Comparison of ENCODE assay signal across 16 cellular contexts in the genomic region with DNA sequence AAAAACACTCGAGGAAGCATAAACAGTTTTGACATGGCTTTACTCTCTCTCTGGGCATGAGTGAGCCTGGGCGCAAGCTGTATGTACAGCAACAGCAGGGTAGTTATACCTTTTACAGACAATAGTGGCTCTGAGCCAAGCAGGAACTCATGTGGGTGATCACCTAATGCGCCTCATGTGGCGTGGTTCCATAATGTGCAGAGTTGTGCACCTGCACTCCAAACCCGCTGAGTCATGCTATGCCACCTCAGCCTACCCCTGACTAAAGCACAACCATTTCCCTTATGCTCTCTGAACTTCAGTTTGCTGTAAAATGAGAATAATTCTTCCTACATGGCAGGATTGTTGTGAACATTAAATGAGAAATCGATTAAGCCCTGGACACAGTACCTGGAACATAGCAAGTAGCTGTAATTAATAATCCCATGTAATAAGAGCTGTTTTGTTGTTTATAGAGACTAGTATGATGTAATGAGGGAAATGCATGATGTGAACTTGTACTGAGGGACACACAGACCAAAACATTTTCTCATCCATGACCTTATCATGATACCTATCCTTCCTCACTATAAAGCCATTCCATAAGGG.
DNase-seq lines count a peak whose midpoint lies in the region; ATAC-seq and TF ChIP-seq lines count a peak whose summit lies in the region.
"Had no signal": no experiment of that assay in that cellular context is flagged by ENCODE, and none has a peak within 500 bp of the region (broad histone marks: within the 10 kb centered on the region; RNA-seq: fewer than 3 reads in every experiment).

No MANE protein-coding gene starts in this region.

- ATAC-seq in Panc1, result no peak
- ATAC-seq in psoas muscle, result no peak
- ATAC-seq in HG02885 (IDR thresholded peaks at IDR 0.05; ENCODE audit: poor library complexity, unreplicated experiment), result no peak
- ATAC-seq: activated CD4-positive, CD25-positive, alpha-beta regulatory T cell treated with anti-CD3 and anti-CD28 coated beads, Interleukin-2, amount 50 U/mL, for 24 hours; activated T-helper 17 cell treated with anti-CD3 and anti-CD28 coated beads, Interleukin-2, amount 50 U/mL, for 72 hours; stimulated activated naive CD8-positive, alpha-beta T cell treated with anti-CD3 and anti-CD28 coated beads, Interleukin-15, Interleukin-2, amounts not matched to agents 100 U/mL and 50 U/mL, for 24 hours had no signal

- H3K27ac ChIP-seq in Panc1 (ENCODE audit: low read length) (peak overlapping the region; percentile 68; the same call in 1 of the 2 replicates), psoas muscle (no peak overlapping the region), ascending aorta (no peak overlapping the region)
- H3K27ac ChIP-seq: BLaER1, brain microvascular endothelial cell had no signal

- H3K36me3 ChIP-seq in Panc1 (ENCODE audit: control insufficient read depth, insufficient read depth, low read length) (no peaks in the 10 kb centered on the region), psoas muscle (ENCODE audit: insufficient read depth in 1 of 2, low read depth in 1 of 2) (no peaks in the 10 kb centered on the region), ascending aorta (no peaks in the 10 kb centered on the region)
- H3K36me3 ChIP-seq: brain microvascular endothelial cell had no signal

- intact Hi-C loops in Panc1 (cut with micrococcal nuclease; ENCODE audit: unreplicated experiment) (no loop called here), psoas muscle (cut with DNase I) (loop anchor here in 1 of 2 donors (10.0 kb wide), 1 partner anchor 193 kb away; no protein-coding TSS in a partner anchor), ascending aorta (cut with DNase I) (no loop called here)

- H3K9me3 ChIP-seq in Panc1 (ENCODE audit: control insufficient read depth, insufficient read depth, low read depth, low read length) (no peaks in the 10 kb centered on the region; the same call in 1 of the 2 replicates), psoas muscle (no peaks in the 10 kb centered on the region), ascending aorta (no peaks in the 10 kb centered on the region)

- DNase-seq in A172 (ENCODE audit: low spot score), result peak; percentile 25
- DNase-seq in Daoy (ENCODE audit: low read depth), result peak; percentile 25
- no peak for DNase-seq in Panc1 (ENCODE audit: low read depth, low spot score)
- DNase-seq in erythroblast (lab: John Stamatoyannopoulos, UW), result peak; percentile 51 to 64
- no peak for DNase-seq in psoas muscle
- DNase-seq in ascending aorta (ENCODE audit: low spot score in 2 of 2), result no peak
- no peak for DNase-seq in HEK293T (ENCODE audit: extremely low spot score)
- DNase-seq: brain microvascular endothelial cell; Kasumi-1; NCI-H446 treated with DMSO at 0.1 percent for 48 hours; stimulated activated CD4-positive, alpha-beta T cell treated with anti-CD3 and anti-CD28 coated beads, Interleukin-2, amount 100 ng/mL, for 48 hours; stimulated activated naive CD8-positive, alpha-beta T cell treated with anti-CD3 and anti-CD28 coated beads, Interleukin-15, Interleukin-2, amounts not matched to agents 100 U/mL and 50 U/mL, for 24 hours had no signal

- in situ Hi-C loops in Panc1 (cut with HindIII; ENCODE audit: low pct_unique_long_range_greater_than_20kb, low sequenced_read_pairs), result no loop called here

- POLR2A ChIA-PET in Panc1 (lab: Charles Lee), result no interaction called here
- POLR2A ChIA-PET in HEK293T (lab: Yijun Ruan, JAX), result interaction anchor here (0.7 kb wide), 1 partner anchor 15 kb away, joined by 3 read pairs; no protein-coding TSS in a partner anchor

- BruUV-seq in Panc1 (replicated peaks; lab: Mats Ljungman, UMichigan), result no TSS peak

- WGBS in psoas muscle, 3 donors, result 93 to 95% (median 95%) methylated on average over 6 of the region's 6 CpGs

- H3K27me3 ChIP-seq in Panc1 (ENCODE audit: control insufficient read depth, insufficient read depth, low read length), result no peaks in the 10 kb centered on the region
- H3K27me3 ChIP-seq in psoas muscle (ENCODE audit: insufficient read depth in 3 of 3, low read length in 2 of 3), result no peaks in the 10 kb centered on the region
- no peaks in the 10 kb centered on the region for H3K27me3 ChIP-seq in ascending aorta
- H3K27me3 ChIP-seq: BLaER1, brain microvascular endothelial cell had no signal

- no peak overlapping the region for H3K4me3 ChIP-seq in Panc1 (ENCODE audit: low read depth in 2 of 2, low read length in 2 of 2)
- H3K4me3 ChIP-seq in psoas muscle, result no peak overlapping the region
- H3K4me3 ChIP-seq in ascending aorta, result no peak overlapping the region
- H3K4me3 ChIP-seq: BLaER1 had no signal

- no peak for TF ChIP-seq POLR2A in erythroblast (IDR thresholded peaks at IDR 0.05; ENCODE audit: low read length)

- H3K4me1 ChIP-seq in Panc1 (ENCODE audit: control insufficient read depth, insufficient read depth, low read length) (peaks cover 12% of the 10 kb centered on the region; the same call in 1 of the 2 replicates), psoas muscle (no peaks in the 10 kb centered on the region), ascending aorta (no peaks in the 10 kb centered on the region)
- H3K4me1 ChIP-seq: BLaER1 had no signal

- TF ChIP-seq CTCF in Panc1 (IDR thresholded peaks at IDR 0.05), result no peak
- no peak for TF ChIP-seq CTCF in psoas muscle (IDR thresholded peaks at IDR 0.05)
- no peak for TF ChIP-seq CTCF in ascending aorta (IDR thresholded peaks at IDR 0.05)

- CTCF ChIA-PET in Panc1 (lab: Charles Lee), result no interaction called here
- CTCF ChIA-PET in HEK293T (lab: Yijun Ruan, JAX), result interaction anchor here (0.6 kb wide), 1 partner anchor 89 kb away, joined by 5 read pairs; no protein-coding TSS in a partner anchor

TF ChIP-seq in HEK293T, 16 proteins besides CTCF, POLR2A, EP300 and RAD21:
- TF ChIP-seq, protein P1, sequence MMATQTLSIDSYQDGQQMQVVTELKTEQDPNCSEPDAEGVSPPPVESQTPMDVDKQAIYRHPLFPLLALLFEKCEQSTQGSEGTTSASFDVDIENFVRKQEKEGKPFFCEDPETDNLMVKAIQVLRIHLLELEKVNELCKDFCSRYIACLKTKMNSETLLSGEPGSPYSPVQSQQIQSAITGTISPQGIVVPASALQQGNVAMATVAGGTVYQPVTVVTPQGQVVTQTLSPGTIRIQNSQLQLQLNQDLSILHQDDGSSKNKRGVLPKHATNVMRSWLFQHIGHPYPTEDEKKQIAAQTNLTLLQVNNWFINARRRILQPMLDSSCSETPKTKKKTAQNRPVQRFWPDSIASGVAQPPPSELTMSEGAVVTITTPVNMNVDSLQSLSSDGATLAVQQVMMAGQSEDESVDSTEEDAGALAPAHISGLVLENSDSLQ (IDR thresholded peaks at IDR 0.05), result no peak
- TF ChIP-seq ELF4 (IDR thresholded peaks at IDR 0.05), result no peak
- no peak for TF ChIP-seq FOXK2 (IDR thresholded peaks at IDR 0.05)
- TF ChIP-seq LEF1 (IDR thresholded peaks at IDR 0.05; ENCODE audit: borderline replicate concordance), result no peak
- TF ChIP-seq NFRKB (IDR thresholded peaks at IDR 0.05), result no peak
- no peak for TF ChIP-seq HDGF (IDR thresholded peaks at IDR 0.05; ENCODE audit: borderline replicate concordance)
- TF ChIP-seq SUZ12 (IDR thresholded peaks at IDR 0.05), result no peak
- no peak for TF ChIP-seq TARDBP (IDR thresholded peaks at IDR 0.05)
- TF ChIP-seq ARNT (IDR thresholded peaks at IDR 0.05), result no peak
- no peak for TF ChIP-seq L3MBTL2 (conservative IDR thresholded peaks at IDR 0.05)
- TF ChIP-seq FOXA1 (IDR thresholded peaks at IDR 0.05), result no peak
- no peak for TF ChIP-seq CTBP1 (IDR thresholded peaks at IDR 0.05; ENCODE audit: borderline replicate concordance)
- no peak for TF ChIP-seq ZNF384 (IDR thresholded peaks at IDR 0.05)
- TF ChIP-seq BHLHE40 (IDR thresholded peaks at IDR 0.05; ENCODE audit: borderline replicate concordance), result no peak
- no peak for TF ChIP-seq SP1 (IDR thresholded peaks at IDR 0.05)
- no peak for TF ChIP-seq FOXM1 (IDR thresholded peaks at IDR 0.05; ENCODE audit: borderline replicate concordance)

Comparison
In these comparisons a context has a peak if more than half of its experiments do, and no peak if none do; other contexts are left out.
1. DNase-seq: peak in A172 (single experiment), Daoy (single experiment) and erythroblast (2 of 2); none in Panc1 (single experiment), psoas muscle (0 of 2), ascending aorta (0 of 2) and HEK293T (single experiment).